In the genomic region with DNA sequence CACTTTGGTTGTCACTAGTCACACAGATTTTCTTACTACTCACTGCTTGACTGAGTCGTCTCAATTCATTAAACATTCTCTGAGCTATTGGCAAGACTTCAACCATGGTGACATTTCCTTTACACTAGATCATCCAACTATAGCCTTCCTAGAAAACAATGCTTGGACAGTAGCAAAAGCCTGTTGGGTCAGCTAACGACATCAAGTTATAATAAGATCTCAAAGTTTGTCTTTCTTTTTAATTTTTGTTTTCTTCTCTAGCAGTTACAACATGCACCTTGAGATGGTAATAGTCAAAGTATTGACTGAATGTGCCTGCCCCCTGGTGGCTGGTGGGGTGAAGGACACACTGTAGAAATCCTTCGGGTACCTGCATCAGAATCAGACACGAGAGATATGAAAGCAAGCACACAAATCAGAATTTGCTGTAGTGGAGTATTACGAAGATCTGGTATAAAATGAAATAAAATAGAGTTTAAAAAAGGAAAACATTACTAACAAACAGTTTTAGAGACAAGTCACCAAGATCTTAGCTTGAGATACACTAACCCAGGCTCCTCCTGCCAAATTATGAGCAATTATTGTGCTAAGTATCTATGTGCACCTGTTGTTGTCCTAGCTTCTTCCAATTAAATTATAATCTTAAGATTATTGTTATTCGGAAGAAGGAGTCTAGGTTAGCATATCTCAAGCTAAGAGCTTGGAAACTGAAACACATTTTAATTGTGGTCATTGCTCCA, we compare ENCODE assay signal across 8 cellular contexts.
DNase-seq lines count a peak whose midpoint lies in the region; ATAC-seq, FAIRE-seq and TF ChIP-seq lines count a peak whose summit lies in the region.

No MANE protein-coding gene starts in this region.

- peaks cover 8% of the 10 kb centered on the region for H3K27me3 Mint-ChIP-seq in activated T-helper 1 cell treated with anti-CD3 and anti-CD28 coated beads, Interleukin-12 subunit alpha, Interleukin-12 subunit beta, Interleukin-2, Interleukin-4 antibody, amounts not matched to agents 30 ng/mL and 10 ng/mL and 1 ng/mL, durations not matched to agents 14 hours and 24 hours and 36 hours (ENCODE audit: insufficient read depth)

- peak; percentile 63 for FAIRE-seq in D721Med (lab: Jason Lieb, UNC)
- no peak for FAIRE-seq in RCC 7860 (lab: Jason Lieb, UNC)

- TF ChIP-seq CTCF in D721Med (IDR thresholded peaks at IDR 0.05; ENCODE audit: insufficient read depth, missing control alignments): peak; percentile 96
- peak; percentile 87 for TF ChIP-seq CTCF in foreskin keratinocyte (conservative IDR thresholded peaks at IDR 0.05)
- peak; percentile 99 for TF ChIP-seq CTCF in osteoblast (IDR thresholded peaks at IDR 0.05; ENCODE audit: extremely low read depth, low read depth, low read length)
- peak; percentile 77 to 86 for TF ChIP-seq CTCF in tibial artery (IDR thresholded peaks at IDR 0.05)

- no peaks in the 10 kb centered on the region for H4K20me1 ChIP-seq in osteoblast (ENCODE audit: insufficient read depth, low read length)

- peak overlapping the region; percentile 24 for H3K4me2 ChIP-seq in osteoblast (ENCODE audit: insufficient read depth, low read length)

- H3K4me3 ChIP-seq in osteoblast (ENCODE audit: insufficient read depth, low read length): no peak overlapping the region
- H3K4me3 ChIP-seq in tibial artery: no peak overlapping the region

- H3K36me3 Mint-ChIP-seq in activated T-helper 1 cell treated with anti-CD3 and anti-CD28 coated beads, Interleukin-12 subunit alpha, Interleukin-12 subunit beta, Interleukin-2, Interleukin-4 antibody, amounts not matched to agents 30 ng/mL and 10 ng/mL and 1 ng/mL, durations not matched to agents 14 hours and 24 hours and 36 hours (ENCODE audit: low read depth): no peaks in the 10 kb centered on the region

- no peaks in the 10 kb centered on the region for H3K4me1 ChIP-seq in foreskin keratinocyte
- peaks cover under 1% of the 10 kb centered on the region for H3K4me1 ChIP-seq in osteoblast (ENCODE audit: insufficient read depth, low read length)
- peaks cover 0 to 6% (median 0%) of the 10 kb centered on the region in 4 donors for H3K4me1 ChIP-seq in tibial artery

- H3K27ac ChIP-seq in foreskin keratinocyte (no peak overlapping the region), osteoblast (ENCODE audit: low read depth, low read length) (no peak overlapping the region), tibial artery (no peak overlapping the region)

- DNase-seq in D721Med (ENCODE audit: insufficient read length, low spot score): peak; percentile 45
- peak; percentile 5 for DNase-seq in RCC 7860 (ENCODE audit: low spot score)
- DNase-seq in activated T-helper 1 cell treated with anti-CD3 and anti-CD28 coated beads, Interleukin-12 subunit alpha, Interleukin-12 subunit beta, Interleukin-2, Interleukin-4 antibody, amounts not matched to agents 30 ng/mL and 10 ng/mL and 1 ng/mL, durations not matched to agents 14 hours and 24 hours and 36 hours (ENCODE audit: low spot score): peak; percentile 47
- DNase-seq in foreskin keratinocyte: peak; percentile 20 to 49
- DNase-seq in osteoblast (ENCODE audit: insufficient read length, low spot score, missing footprints): peak; percentile 71
- peak; percentile 72 to 78 for DNase-seq in tibial artery

- H3K27ac Mint-ChIP-seq in activated T-helper 1 cell treated with anti-CD3 and anti-CD28 coated beads, Interleukin-12 subunit alpha, Interleukin-12 subunit beta, Interleukin-2, Interleukin-4 antibody, amounts not matched to agents 30 ng/mL and 10 ng/mL and 1 ng/mL, durations not matched to agents 14 hours and 24 hours and 36 hours: no peak overlapping the region

- no peak overlapping the region for H2AFZ ChIP-seq in osteoblast (ENCODE audit: low read length)

- H3K79me2 ChIP-seq in osteoblast (ENCODE audit: insufficient read depth, low read length): no peaks in the 10 kb centered on the region

- no peaks in the 10 kb centered on the region for H3K9me3 ChIP-seq in osteoblast (ENCODE audit: low read depth, low read length)
- no peaks in the 10 kb centered on the region for H3K9me3 ChIP-seq in tibial artery

- no peaks in the 10 kb centered on the region for H3K36me3 ChIP-seq in osteoblast (ENCODE audit: insufficient read depth, low read length)
- H3K36me3 ChIP-seq in tibial artery: no peaks in the 10 kb centered on the region

- no peaks in the 10 kb centered on the region for H3K4me1 Mint-ChIP-seq in activated T-helper 1 cell treated with anti-CD3 and anti-CD28 coated beads, Interleukin-12 subunit alpha, Interleukin-12 subunit beta, Interleukin-2, Interleukin-4 antibody, amounts not matched to agents 30 ng/mL and 10 ng/mL and 1 ng/mL, durations not matched to agents 14 hours and 24 hours and 36 hours (ENCODE audit: low read depth)

- no peaks in the 10 kb centered on the region for H3K27me3 ChIP-seq in foreskin keratinocyte
- no peaks in the 10 kb centered on the region for H3K27me3 ChIP-seq in osteoblast (ENCODE audit: insufficient read depth, low read length)
- no peaks in the 10 kb centered on the region for H3K27me3 ChIP-seq in tibial artery

- no peaks in the 10 kb centered on the region for H3K9me3 Mint-ChIP-seq in activated T-helper 1 cell treated with anti-CD3 and anti-CD28 coated beads, Interleukin-12 subunit alpha, Interleukin-12 subunit beta, Interleukin-2, Interleukin-4 antibody, amounts not matched to agents 30 ng/mL and 10 ng/mL and 1 ng/mL, durations not matched to agents 14 hours and 24 hours and 36 hours

- intact Hi-C loops in activated T-helper 1 cell treated with anti-CD3 and anti-CD28 coated beads, Interleukin-12 subunit alpha, Interleukin-12 subunit beta, Interleukin-2, Interleukin-4 antibody, amounts not matched to agents 30 ng/mL and 10 ng/mL and 1 ng/mL, durations not matched to agents 14 hours and 24 hours and 36 hours (cut with micrococcal nuclease): loop anchor here (1.0 to 2.0 kb wide), 4 partner anchors 751 to 1059 kb away; no protein-coding TSS in a partner anchor
- intact Hi-C loops in tibial artery (cut with DNase I; ENCODE audit: low total_unique reads): loop anchor here (10.0 kb wide), 1 partner anchor 1064 kb away; no protein-coding TSS in a partner anchor

- no peak overlapping the region for H3K4me3 Mint-ChIP-seq in activated T-helper 1 cell treated with anti-CD3 and anti-CD28 coated beads, Interleukin-12 subunit alpha, Interleukin-12 subunit beta, Interleukin-2, Interleukin-4 antibody, amounts not matched to agents 30 ng/mL and 10 ng/mL and 1 ng/mL, durations not matched to agents 14 hours and 24 hours and 36 hours

- ATAC-seq in GM19463 (IDR thresholded peaks at IDR 0.05; ENCODE audit: unreplicated experiment) (peak; percentile 95), HG03521 (IDR thresholded peaks at IDR 0.05; ENCODE audit: unreplicated experiment) (peak; percentile 89), foreskin keratinocyte (peak; percentile 67)

Comparison
In these comparisons a context has a peak if more than half of its experiments do, and no peak if none do; other contexts are left out.
1. DNase-seq: peak in every context shown above with its lines; median percentile 75 in tibial artery; 71 in osteoblast; 47 in activated T-helper 1 cell treated with anti-CD3 and anti-CD28 coated beads, Interleukin-12 subunit alpha, Interleukin-12 subunit beta, Interleukin-2, Interleukin-4 antibody, amounts not matched to agents 30 ng/mL and 10 ng/mL and 1 ng/mL, durations not matched to agents 14 hours and 24 hours and 36 hours; 45 in D721Med; 34 in foreskin keratinocyte; 5 in RCC 7860.